13 cellular contexts compared by ENCODE assay signal in the genomic region with DNA sequence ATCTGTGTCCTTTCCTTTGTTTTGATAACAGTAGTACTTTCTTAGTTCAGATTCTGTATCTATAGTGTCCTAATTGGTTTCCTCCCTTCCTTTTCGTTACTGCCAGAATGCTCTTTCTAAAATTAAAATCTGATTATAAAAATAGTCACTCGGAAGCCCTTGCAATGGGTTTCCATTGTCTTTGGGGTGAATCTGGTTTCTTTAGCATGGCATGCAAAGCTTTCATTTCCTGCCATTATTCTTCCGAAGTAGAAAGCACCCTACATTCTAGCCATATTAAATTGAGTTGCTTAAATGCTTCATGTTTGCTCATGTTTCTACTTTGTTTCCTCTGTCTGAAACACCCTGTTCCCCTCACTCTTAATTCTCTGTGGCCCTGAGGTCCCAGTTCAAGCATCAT.
"Had no signal": no experiment of that assay in that cellular context is flagged by ENCODE, and none has a peak within 500 bp of the region (broad histone marks: within the 10 kb centered on the region; RNA-seq: fewer than 3 reads in every experiment).

No MANE protein-coding gene starts in this region.

- H3K27me3 ChIP-seq: ascending aorta, cardiac muscle cell, gastrocnemius medialis, stomach had no signal

- H3K4me3 Mint-ChIP-seq: activated CD4-positive, alpha-beta memory T cell treated with anti-CD3 and anti-CD28 coated beads for 36 hours; activated naive CD8-positive, alpha-beta T cell treated with anti-CD3 and anti-CD28 coated beads, Interleukin-2, amount 10 ng/mL, durations not matched to agents 7 days and 5 days; activated T-cell treated with anti-CD3 and anti-CD28 coated beads, Interleukin-2, amount 50 U/mL, for 4 hours; mesothelial cell of epicardium; T-helper 2 cell treated with Interferon-gamma antibody and Interleukin-4, amounts not matched to agents 5 μg/mL and 100 μg/mL, for 36 hours had no signal

- H3K27ac ChIP-seq: ascending aorta had no signal

- H3K36me3 ChIP-seq: ascending aorta, cardiac muscle cell, gastrocnemius medialis, stomach had no signal

- DNase-seq: activated CD4-positive, alpha-beta memory T cell treated with anti-CD3 and anti-CD28 coated beads for 36 hours; activated gamma-delta T cell; activated naive CD8-positive, alpha-beta T cell treated with anti-CD3 and anti-CD28 coated beads, Interleukin-2, amount 10 ng/mL, durations not matched to agents 7 days and 5 days; activated T-cell treated with anti-CD3 and anti-CD28 coated beads, Interleukin-2, amount 50 U/mL, for 4 hours; gastrocnemius medialis; islet precursor cell; stimulated activated CD4-positive, alpha-beta T cell treated with anti-CD3 and anti-CD28 coated beads, Interleukin-4, amount 100 ng/mL, for 4 hours; stomach; SW 1271 had no signal

- H3K9me3 ChIP-seq: ascending aorta, gastrocnemius medialis, stomach had no signal

- H3K4me3 ChIP-seq: ascending aorta, cardiac muscle cell, gastrocnemius medialis, stomach had no signal

- H3K9me3 Mint-ChIP-seq: activated CD4-positive, alpha-beta memory T cell treated with anti-CD3 and anti-CD28 coated beads for 36 hours; activated naive CD8-positive, alpha-beta T cell treated with anti-CD3 and anti-CD28 coated beads, Interleukin-2, amount 10 ng/mL, durations not matched to agents 7 days and 5 days; activated T-cell treated with anti-CD3 and anti-CD28 coated beads, Interleukin-2, amount 50 U/mL, for 4 hours; mesothelial cell of epicardium; T-helper 2 cell treated with Interferon-gamma antibody and Interleukin-4, amounts not matched to agents 5 μg/mL and 100 μg/mL, for 36 hours had no signal

- H3K27me3 Mint-ChIP-seq: activated CD4-positive, alpha-beta memory T cell treated with anti-CD3 and anti-CD28 coated beads for 36 hours had no signal

- H3K27ac Mint-ChIP-seq: activated CD4-positive, alpha-beta memory T cell treated with anti-CD3 and anti-CD28 coated beads for 36 hours; activated naive CD8-positive, alpha-beta T cell treated with anti-CD3 and anti-CD28 coated beads, Interleukin-2, amount 10 ng/mL, durations not matched to agents 7 days and 5 days; mesothelial cell of epicardium; T-helper 2 cell treated with Interferon-gamma antibody and Interleukin-4, amounts not matched to agents 5 μg/mL and 100 μg/mL, for 36 hours had no signal

- H3K36me3 Mint-ChIP-seq: activated CD4-positive, alpha-beta memory T cell treated with anti-CD3 and anti-CD28 coated beads for 36 hours; activated naive CD8-positive, alpha-beta T cell treated with anti-CD3 and anti-CD28 coated beads, Interleukin-2, amount 10 ng/mL, durations not matched to agents 7 days and 5 days had no signal

- ATAC-seq: activated T-cell treated with anti-CD3 and anti-CD28 coated beads, Interleukin-2, amount 50 U/mL, for 4 hours; gastrocnemius medialis had no signal
